Comparison of ENCODE assay signal across 2 cellular contexts in the genomic region with DNA sequence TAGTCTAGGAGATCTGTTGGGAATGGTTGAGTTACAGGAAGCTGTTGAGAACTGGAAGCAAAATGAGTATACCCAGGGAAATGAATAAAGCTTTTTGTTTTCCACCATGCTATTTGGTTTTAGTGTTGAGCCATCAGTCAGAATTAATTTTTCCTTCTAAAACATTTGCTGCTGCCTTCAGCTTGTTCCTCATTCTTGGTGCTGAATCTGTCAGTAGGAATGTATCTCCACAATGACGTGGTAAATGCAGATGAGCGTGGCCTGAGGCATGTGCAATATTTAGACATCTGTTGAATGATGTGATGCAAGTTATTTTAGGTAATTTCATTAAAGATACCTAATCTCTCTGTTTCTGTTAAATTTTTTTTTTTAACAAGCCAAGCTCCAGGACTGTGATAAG.
TF ChIP-seq lines count a peak whose summit lies in the region.

No MANE protein-coding gene starts in this region.

TF ChIP-seq in HepG2, 621 proteins besides CTCF, POLR2A, EP300 and RAD21 (continued from another document):
- no peak for TF ChIP-seq ARID2 (CRISPR knock-in tag; IDR thresholded peaks at IDR 0.05; ENCODE audit: borderline replicate concordance)
- no peak for TF ChIP-seq ZNF17 (CRISPR knock-in tag; IDR thresholded peaks at IDR 0.05)

TF ChIP-seq in WTC11, 78 proteins besides CTCF, POLR2A, EP300 and RAD21 (continued from another document):
- TF ChIP-seq ZNF317 (CRISPR knock-in tag; IDR thresholded peaks at IDR 0.05; ENCODE audit: borderline replicate concordance, low read depth) (no peak), ZNF138 (CRISPR knock-in tag; conservative IDR thresholded peaks at IDR 0.05) (no peak), PRRX2 (CRISPR knock-in tag; IDR thresholded peaks at IDR 0.05) (no peak), ZNF532 (CRISPR knock-in tag; IDR thresholded peaks at IDR 0.05; ENCODE audit: borderline replicate concordance) (no peak), CREM (CRISPR knock-in tag; IDR thresholded peaks at IDR 0.05) (no peak), ZNF671 (CRISPR knock-in tag; IDR thresholded peaks at IDR 0.05) (no peak), GTF2I (CRISPR knock-in tag; conservative IDR thresholded peaks at IDR 0.05) (no peak), TEAD4 (CRISPR knock-in tag; IDR thresholded peaks at IDR 0.05) (no peak), MYBL2 (CRISPR knock-in tag; IDR thresholded peaks at IDR 0.05) (no peak), GRHL2 (CRISPR knock-in tag; IDR thresholded peaks at IDR 0.05; ENCODE audit: insufficient replicate concordance, severe bottlenecking) (no peak), ZBTB43 (CRISPR knock-in tag; IDR thresholded peaks at IDR 0.05) (no peak)
- TF ChIP-seq, protein P1, sequence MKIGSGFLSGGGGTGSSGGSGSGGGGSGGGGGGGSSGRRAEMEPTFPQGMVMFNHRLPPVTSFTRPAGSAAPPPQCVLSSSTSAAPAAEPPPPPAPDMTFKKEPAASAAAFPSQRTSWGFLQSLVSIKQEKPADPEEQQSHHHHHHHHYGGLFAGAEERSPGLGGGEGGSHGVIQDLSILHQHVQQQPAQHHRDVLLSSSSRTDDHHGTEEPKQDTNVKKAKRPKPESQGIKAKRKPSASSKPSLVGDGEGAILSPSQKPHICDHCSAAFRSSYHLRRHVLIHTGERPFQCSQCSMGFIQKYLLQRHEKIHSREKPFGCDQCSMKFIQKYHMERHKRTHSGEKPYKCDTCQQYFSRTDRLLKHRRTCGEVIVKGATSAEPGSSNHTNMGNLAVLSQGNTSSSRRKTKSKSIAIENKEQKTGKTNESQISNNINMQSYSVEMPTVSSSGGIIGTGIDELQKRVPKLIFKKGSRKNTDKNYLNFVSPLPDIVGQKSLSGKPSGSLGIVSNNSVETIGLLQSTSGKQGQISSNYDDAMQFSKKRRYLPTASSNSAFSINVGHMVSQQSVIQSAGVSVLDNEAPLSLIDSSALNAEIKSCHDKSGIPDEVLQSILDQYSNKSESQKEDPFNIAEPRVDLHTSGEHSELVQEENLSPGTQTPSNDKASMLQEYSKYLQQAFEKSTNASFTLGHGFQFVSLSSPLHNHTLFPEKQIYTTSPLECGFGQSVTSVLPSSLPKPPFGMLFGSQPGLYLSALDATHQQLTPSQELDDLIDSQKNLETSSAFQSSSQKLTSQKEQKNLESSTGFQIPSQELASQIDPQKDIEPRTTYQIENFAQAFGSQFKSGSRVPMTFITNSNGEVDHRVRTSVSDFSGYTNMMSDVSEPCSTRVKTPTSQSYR (CRISPR knock-in tag; IDR thresholded peaks at IDR 0.05), result no peak
- TF ChIP-seq, protein P2, sequence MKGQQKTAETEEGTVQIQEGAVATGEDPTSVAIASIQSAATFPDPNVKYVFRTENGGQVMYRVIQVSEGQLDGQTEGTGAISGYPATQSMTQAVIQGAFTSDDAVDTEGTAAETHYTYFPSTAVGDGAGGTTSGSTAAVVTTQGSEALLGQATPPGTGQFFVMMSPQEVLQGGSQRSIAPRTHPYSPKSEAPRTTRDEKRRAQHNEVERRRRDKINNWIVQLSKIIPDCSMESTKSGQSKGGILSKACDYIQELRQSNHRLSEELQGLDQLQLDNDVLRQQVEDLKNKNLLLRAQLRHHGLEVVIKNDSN (CRISPR knock-in tag; IDR thresholded peaks at IDR 0.05), result no peak
